Comparison of ENCODE assay signal across 26 cellular contexts in the genomic region with DNA sequence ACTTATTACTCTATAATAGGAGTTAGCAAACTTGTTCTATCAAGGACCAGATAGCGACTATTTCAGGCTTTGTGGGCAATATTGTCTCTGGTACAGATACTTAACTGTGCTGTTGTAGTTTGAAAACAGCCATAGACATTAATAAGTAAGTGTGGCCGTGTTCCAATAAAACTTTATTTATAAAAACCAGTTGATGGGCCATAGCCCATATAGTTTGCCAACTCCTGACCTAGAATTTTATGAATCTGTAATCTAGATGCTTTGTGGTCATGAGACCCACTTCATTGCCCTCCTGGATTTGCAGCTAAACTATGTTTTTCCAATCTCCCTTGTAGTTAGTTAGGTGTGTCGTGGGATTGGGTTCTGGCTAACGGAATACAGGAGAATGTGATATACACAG.
"Had no signal": no experiment of that assay in that cellular context is flagged by ENCODE, and none has a peak within 500 bp of the region (broad histone marks: within the 10 kb centered on the region; RNA-seq: fewer than 3 reads in every experiment).

No MANE protein-coding gene starts in this region.

- H3K9me3 ChIP-seq: lower lobe of right lung, ovary, testis, thyroid gland, transverse colon, upper lobe of left lung, vagina had no signal

- H3K36me3 ChIP-seq: heart right ventricle, lower lobe of right lung, ovary, thyroid gland, transverse colon, upper lobe of left lung, vagina had no signal

- H3K36me3 Mint-ChIP-seq: mesothelial cell of epicardium; naive B cell; natural killer cell; stimulated activated memory B cell treated with anti-CD40 and anti-IgM and Interleukin-4, amounts not matched to agents 10 μg/mL and 1 μg/mL and 100 μg/mL, for 72 hours had no signal

- H3K4me3 ChIP-seq: heart right ventricle, hepatocyte, lower lobe of right lung, ovary, smooth muscle cell, testis, thyroid gland, transverse colon, upper lobe of left lung, vagina had no signal

- H3K79me2 ChIP-seq: hepatocyte had no signal

- H2AFZ ChIP-seq: hepatocyte had no signal

- H3K27ac ChIP-seq: hepatocyte, lower lobe of right lung, thyroid gland, transverse colon, upper lobe of left lung, vagina had no signal

- H3K27me3 ChIP-seq: heart right ventricle, hepatocyte, ovary, testis, thyroid gland, transverse colon, upper lobe of left lung, vagina had no signal

- H3K4me1 Mint-ChIP-seq: mesothelial cell of epicardium; natural killer cell; stimulated activated naive CD8-positive, alpha-beta T cell treated with anti-CD3 and anti-CD28 coated beads, Interleukin-15, amount 100 ng/mL, for 72 hours had no signal

- H3K27ac Mint-ChIP-seq: mesothelial cell of epicardium; naive B cell; natural killer cell; nephron progenitor cell; progenitor cell of endocrine pancreas; stimulated activated memory B cell treated with anti-CD40 and anti-IgM and Interleukin-4, amounts not matched to agents 10 μg/mL and 1 μg/mL and 100 μg/mL, for 72 hours; stimulated activated naive CD8-positive, alpha-beta T cell treated with anti-CD3 and anti-CD28 coated beads, Interleukin-15, amount 100 ng/mL, for 72 hours had no signal

- ATAC-seq: lower lobe of right lung; natural killer cell; right cardiac atrium; stimulated activated memory B cell treated with anti-CD40 and anti-IgM and Interleukin-4, amounts not matched to agents 10 μg/mL and 1 μg/mL and 100 μg/mL, for 72 hours; stimulated activated naive CD8-positive, alpha-beta T cell treated with anti-CD3 and anti-CD28 coated beads, Interleukin-15, amount 100 ng/mL, for 72 hours had no signal

- H3K4me1 ChIP-seq: lower lobe of right lung, thyroid gland, transverse colon, upper lobe of left lung, vagina had no signal

- H3K27me3 Mint-ChIP-seq: naive B cell; progenitor cell of endocrine pancreas; stimulated activated memory B cell treated with anti-CD40 and anti-IgM and Interleukin-4, amounts not matched to agents 10 μg/mL and 1 μg/mL and 100 μg/mL, for 72 hours had no signal

- H3K4me2 ChIP-seq: hepatocyte, smooth muscle cell had no signal

- DNase-seq: heart right ventricle; islet precursor cell; lower lobe of right lung; mammary epithelial cell; mesendoderm; naive B cell; natural killer cell; nephron progenitor cell; ovary; right cardiac atrium; stimulated activated CD4-positive, alpha-beta T cell treated with anti-CD3 and anti-CD28 coated beads, Interleukin-1b, Interleukin-23, amount 100 ng/mL, for 48 hours; stimulated activated CD4-positive, alpha-beta T cell treated with anti-CD3 and anti-CD28 coated beads, Interleukin-2, amount 100 ng/mL, for 48 hours; stimulated activated CD4-positive, alpha-beta T cell treated with anti-CD3 and anti-CD28 coated beads, Interleukin-4, amount 100 ng/mL, for 4 hours; stimulated activated CD8-positive, alpha-beta memory T cell treated with anti-CD3 and anti-CD28 coated beads, Interleukin-4, amount 100 ng/mL, for 48 hours; stimulated activated naive CD4-positive, alpha-beta T cell treated with Interleukin-2 at 50 U/mL for 16 hours; stimulated activated naive CD8-positive, alpha-beta T cell treated with anti-CD3 and anti-CD28 coated beads, Interleukin-15, amount 100 ng/mL, for 72 hours; testis; thyroid gland; transverse colon; upper lobe of left lung had no signal

- H3K9me3 Mint-ChIP-seq: naive B cell; natural killer cell; stimulated activated naive CD8-positive, alpha-beta T cell treated with anti-CD3 and anti-CD28 coated beads, Interleukin-15, amount 100 ng/mL, for 72 hours had no signal

- H3K4me3 Mint-ChIP-seq: mesothelial cell of epicardium; naive B cell; natural killer cell; nephron progenitor cell; stimulated activated memory B cell treated with anti-CD40 and anti-IgM and Interleukin-4, amounts not matched to agents 10 μg/mL and 1 μg/mL and 100 μg/mL, for 72 hours; stimulated activated naive CD8-positive, alpha-beta T cell treated with anti-CD3 and anti-CD28 coated beads, Interleukin-15, amount 100 ng/mL, for 72 hours had no signal
